18 cellular contexts compared by ENCODE assay signal in genomic region chr2:80560298-80560697, GRCh38.
"Had no signal": no experiment of that assay in that cellular context is flagged by ENCODE, and none has a peak within 500 bp of the region (broad histone marks: within the 10 kb centered on the region; RNA-seq: fewer than 3 reads in every experiment).

No MANE protein-coding gene starts in this region.

- H3K27me3 Mint-ChIP-seq: activated CD4-positive, alpha-beta memory T cell treated with anti-CD3 and anti-CD28 coated beads for 36 hours; activated T-cell treated with anti-CD3 and anti-CD28 coated beads, Interleukin-2, amount 50 U/mL, for 24 hours; progenitor cell of endocrine pancreas; stimulated activated naive B cell treated with anti-CD40 and anti-IgM and Interleukin-4, amounts not matched to agents 10 μg/mL and 1 μg/mL and 100 μg/mL, for 72 hours had no signal

- H3K27ac Mint-ChIP-seq: activated CD4-positive, alpha-beta memory T cell treated with anti-CD3 and anti-CD28 coated beads for 36 hours; activated T-cell treated with anti-CD3 and anti-CD28 coated beads, Interleukin-2, amount 50 U/mL, for 24 hours; nephron progenitor cell; progenitor cell of endocrine pancreas; stimulated activated naive B cell treated with anti-CD40 and anti-IgM and Interleukin-4, amounts not matched to agents 10 μg/mL and 1 μg/mL and 100 μg/mL, for 72 hours had no signal

- H3K36me3 ChIP-seq: cardiac muscle cell, left lung, tibial artery had no signal

- H3K4me1 Mint-ChIP-seq: stimulated activated naive B cell treated with anti-CD40 and anti-IgM and Interleukin-4, amounts not matched to agents 10 μg/mL and 1 μg/mL and 100 μg/mL, for 72 hours had no signal

- H3K9me3 ChIP-seq: left lung, tibial artery had no signal

- H3K4me1 ChIP-seq: left lung, tibial artery had no signal

- H3K27ac ChIP-seq: cardiac muscle cell, dorsolateral prefrontal cortex, hepatocyte, left lung, skin epidermis, tibial artery, VCaP had no signal

- H3K9me3 Mint-ChIP-seq: nephron progenitor cell had no signal

- DNase-seq: activated CD4-positive, alpha-beta memory T cell treated with anti-CD3 and anti-CD28 coated beads for 36 hours; activated naive CD4-positive, alpha-beta T cell treated with anti-CD3 and anti-CD28 coated beads, Interleukin-2, amount 50 U/mL, for 16 hours; activated T-cell treated with anti-CD3 and anti-CD28 coated beads, Interleukin-2, amount 50 U/mL, for 24 hours; dorsolateral prefrontal cortex; left lung; nephron progenitor cell; occipital lobe; right cardiac atrium; stimulated activated CD4-positive, alpha-beta T cell treated with anti-CD3 and anti-CD28 coated beads, Interleukin-15, amount 100 ng/mL, for 24 hours; stimulated activated CD4-positive, alpha-beta T cell treated with anti-CD3 and anti-CD28 coated beads, Interleukin-4, amount 100 ng/mL, for 1 hour; stimulated activated naive B cell treated with anti-CD40 and anti-IgM and Interleukin-4, amounts not matched to agents 10 μg/mL and 1 μg/mL and 100 μg/mL, for 72 hours; T1000; tibial artery had no signal

- H3K27me3 ChIP-seq: cardiac muscle cell, dorsolateral prefrontal cortex, hepatocyte, left lung, tibial artery had no signal

- H3K36me3 Mint-ChIP-seq: activated CD4-positive, alpha-beta memory T cell treated with anti-CD3 and anti-CD28 coated beads for 36 hours; stimulated activated naive B cell treated with anti-CD40 and anti-IgM and Interleukin-4, amounts not matched to agents 10 μg/mL and 1 μg/mL and 100 μg/mL, for 72 hours had no signal

- H3K79me2 ChIP-seq: hepatocyte had no signal

- H3K4me3 ChIP-seq: cardiac muscle cell, dorsolateral prefrontal cortex, hepatocyte, left lung, skin epidermis, tibial artery had no signal

- H3K4me3 Mint-ChIP-seq: activated CD4-positive, alpha-beta memory T cell treated with anti-CD3 and anti-CD28 coated beads for 36 hours; activated T-cell treated with anti-CD3 and anti-CD28 coated beads, Interleukin-2, amount 50 U/mL, for 24 hours; nephron progenitor cell; stimulated activated naive B cell treated with anti-CD40 and anti-IgM and Interleukin-4, amounts not matched to agents 10 μg/mL and 1 μg/mL and 100 μg/mL, for 72 hours had no signal

- H3K4me2 ChIP-seq: hepatocyte had no signal

- H2AFZ ChIP-seq: hepatocyte had no signal
